Comparison of ENCODE assay signal across 1 cellular context in the genomic region with DNA sequence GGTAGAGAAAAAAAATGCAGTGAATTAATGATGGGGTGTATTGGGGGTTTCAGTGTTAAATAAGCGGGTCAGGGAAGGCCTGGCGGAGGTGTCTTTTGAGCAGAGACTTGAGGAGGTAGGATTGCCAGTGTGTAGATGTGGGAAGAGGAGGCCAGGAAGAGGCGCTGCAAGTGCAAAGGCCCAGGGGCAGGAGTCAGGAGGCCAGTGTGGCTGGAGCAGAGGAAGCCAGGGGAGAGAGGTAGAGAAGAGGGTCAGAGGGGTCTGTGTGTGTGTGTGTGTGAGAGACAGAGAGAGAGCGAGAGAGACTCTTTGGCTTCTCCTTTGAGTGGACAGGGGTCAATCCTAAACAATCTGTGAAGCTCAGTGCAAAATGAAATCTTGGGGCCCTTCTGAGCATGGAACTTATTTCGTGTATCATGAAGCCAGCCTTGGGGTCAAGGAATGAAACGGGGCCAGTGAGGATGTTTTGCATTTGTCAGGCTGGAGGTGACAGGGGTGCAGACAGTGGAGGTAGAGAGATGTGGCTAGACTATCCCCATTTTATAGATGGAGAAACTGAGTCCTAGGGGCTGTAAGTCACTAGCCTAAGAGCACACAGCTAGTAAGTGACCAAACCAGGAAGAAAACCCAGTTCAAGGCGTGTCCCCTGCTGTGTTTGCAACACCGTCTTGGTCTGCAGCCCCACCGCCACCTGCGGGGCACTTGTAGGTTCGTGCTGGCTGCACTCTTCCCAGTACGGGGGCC.
TF ChIP-seq lines count a peak whose summit lies in the region.

No MANE protein-coding gene starts in this region.

TF ChIP-seq in GM23338, 12 proteins besides CTCF, POLR2A, EP300 and RAD21 (continued from another document):
- no peak for TF ChIP-seq ETS1 (IDR thresholded peaks at IDR 0.05)
- TF ChIP-seq EZH2phosphoT487 (IDR thresholded peaks at IDR 0.05; ENCODE audit: unreplicated experiment), result no peak
- TF ChIP-seq, protein P1, sequence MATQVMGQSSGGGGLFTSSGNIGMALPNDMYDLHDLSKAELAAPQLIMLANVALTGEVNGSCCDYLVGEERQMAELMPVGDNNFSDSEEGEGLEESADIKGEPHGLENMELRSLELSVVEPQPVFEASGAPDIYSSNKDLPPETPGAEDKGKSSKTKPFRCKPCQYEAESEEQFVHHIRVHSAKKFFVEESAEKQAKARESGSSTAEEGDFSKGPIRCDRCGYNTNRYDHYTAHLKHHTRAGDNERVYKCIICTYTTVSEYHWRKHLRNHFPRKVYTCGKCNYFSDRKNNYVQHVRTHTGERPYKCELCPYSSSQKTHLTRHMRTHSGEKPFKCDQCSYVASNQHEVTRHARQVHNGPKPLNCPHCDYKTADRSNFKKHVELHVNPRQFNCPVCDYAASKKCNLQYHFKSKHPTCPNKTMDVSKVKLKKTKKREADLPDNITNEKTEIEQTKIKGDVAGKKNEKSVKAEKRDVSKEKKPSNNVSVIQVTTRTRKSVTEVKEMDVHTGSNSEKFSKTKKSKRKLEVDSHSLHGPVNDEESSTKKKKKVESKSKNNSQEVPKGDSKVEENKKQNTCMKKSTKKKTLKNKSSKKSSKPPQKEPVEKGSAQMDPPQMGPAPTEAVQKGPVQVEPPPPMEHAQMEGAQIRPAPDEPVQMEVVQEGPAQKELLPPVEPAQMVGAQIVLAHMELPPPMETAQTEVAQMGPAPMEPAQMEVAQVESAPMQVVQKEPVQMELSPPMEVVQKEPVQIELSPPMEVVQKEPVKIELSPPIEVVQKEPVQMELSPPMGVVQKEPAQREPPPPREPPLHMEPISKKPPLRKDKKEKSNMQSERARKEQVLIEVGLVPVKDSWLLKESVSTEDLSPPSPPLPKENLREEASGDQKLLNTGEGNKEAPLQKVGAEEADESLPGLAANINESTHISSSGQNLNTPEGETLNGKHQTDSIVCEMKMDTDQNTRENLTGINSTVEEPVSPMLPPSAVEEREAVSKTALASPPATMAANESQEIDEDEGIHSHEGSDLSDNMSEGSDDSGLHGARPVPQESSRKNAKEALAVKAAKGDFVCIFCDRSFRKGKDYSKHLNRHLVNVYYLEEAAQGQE (IDR thresholded peaks at IDR 0.05; ENCODE audit: unreplicated experiment), result no peak
